ENCODE assay signal across 12 cellular contexts in the genomic region with DNA sequence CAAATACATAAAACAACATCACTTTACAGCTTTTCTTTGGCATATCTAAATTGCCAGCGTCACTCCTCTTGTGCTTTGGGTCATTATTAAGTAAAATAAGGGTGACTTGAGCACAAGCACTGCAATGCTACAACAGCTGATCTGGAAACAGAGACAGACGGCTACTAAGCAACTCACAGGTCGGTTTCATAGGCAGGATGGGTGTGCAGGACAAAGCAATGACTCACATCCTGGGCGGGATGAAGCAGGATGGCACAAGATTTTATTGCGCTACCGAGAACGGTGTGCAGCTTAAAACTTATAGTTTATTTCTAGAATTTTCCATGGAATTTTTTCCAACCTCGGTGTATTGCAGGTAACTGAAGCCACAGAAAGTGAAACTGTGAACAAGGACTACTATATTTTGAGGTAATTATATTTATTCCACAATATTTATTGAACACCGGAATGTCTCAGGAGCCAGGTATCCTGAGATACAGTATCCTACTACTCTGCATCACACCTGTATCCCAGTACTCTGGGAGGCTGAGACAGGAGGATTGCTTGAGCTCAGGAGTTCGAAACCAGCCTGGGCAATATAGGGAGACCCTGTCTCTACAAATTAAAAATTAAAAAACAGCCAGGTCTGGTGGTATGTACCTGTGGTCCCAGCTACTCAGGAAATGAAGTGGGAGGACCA.
A peak's percentile ranks its signal among the peaks of the same experiment; 100 is the strongest.
DNase-seq lines count a peak whose midpoint lies in the region; ATAC-seq, FAIRE-seq and TF ChIP-seq lines count a peak whose summit lies in the region.
"Had no signal": no experiment of that assay in that cellular context is flagged by ENCODE, and none has a peak within 500 bp of the region (broad histone marks: within the 10 kb centered on the region; RNA-seq: fewer than 3 reads in every experiment).

No MANE protein-coding gene starts in this region.

- TF ChIP-seq POLR2A in H54 (IDR thresholded peaks at IDR 0.05; ENCODE audit: low read depth, low read length) (no peak), prostate gland (IDR thresholded peaks at IDR 0.05) (no peak), upper lobe of left lung (IDR thresholded peaks at IDR 0.05) (no peak)

- H3K4me1 ChIP-seq in Panc1 (ENCODE audit: control insufficient read depth, insufficient read depth, low read length) (0 out of 2 replicates have a peak, but pooled peaks cover 4% of the 10 kb centered on the region), fibroblast of lung (ENCODE audit: control insufficient read depth, extremely low read depth, insufficient read depth, low read length) (peaks cover 3% of the 10 kb centered on the region), prostate gland (replicated peaks) (no peaks in the 10 kb centered on the region), upper lobe of left lung (peaks cover 0 to 16% (median 9%) of the 10 kb centered on the region in 4 donors)

- BruUV-seq in Panc1 (replicated peaks; lab: Mats Ljungman, UMichigan) = no TSS peak

- peak overlapping the region; percentile 59 for H3K27ac ChIP-seq in Panc1 (ENCODE audit: low read length)
- no peak overlapping the region for H3K27ac ChIP-seq in fibroblast of lung (ENCODE audit: insufficient read depth, low read length)
- H3K27ac ChIP-seq in prostate gland = no peak overlapping the region
- peak overlapping the region in 2 of 4 donors; percentile 47 to 69 for H3K27ac ChIP-seq in upper lobe of left lung

- in situ Hi-C loops in Panc1 (cut with HindIII; ENCODE audit: low pct_unique_long_range_greater_than_20kb, low sequenced_read_pairs) = no loop called here

- no peak overlapping the region for H3K9ac ChIP-seq in fibroblast of lung (ENCODE audit: insufficient read depth, low read length)

- peak; percentile 94 for FAIRE-seq in H54 (lab: Jason Lieb, UNC)

- no peaks in the 10 kb centered on the region for H3K9me3 ChIP-seq in Panc1 (ENCODE audit: control insufficient read depth, insufficient read depth, low read depth, low read length)
- no peaks in the 10 kb centered on the region for H3K9me3 ChIP-seq in fibroblast of lung (ENCODE audit: control insufficient read depth, insufficient read depth, low read depth, low read length)
- no peaks in the 10 kb centered on the region for H3K9me3 ChIP-seq in prostate gland
- no peaks in the 10 kb centered on the region for H3K9me3 ChIP-seq in upper lobe of left lung

- 64% methylated on average over 10 of the region's 10 CpGs for WGBS in prostate gland
- whole genome bisulfite sequencing in upper lobe of left lung, 2 donors = 66 to 73% methylated on average over 10 of the region's 10 CpGs

- ATAC-seq in Panc1 = peak; percentile 95
- ATAC-seq in upper lobe of left lung (ENCODE audit: low FRiP score in 2 of 2) = no peak
- ATAC-seq: stimulated activated naive CD8-positive, alpha-beta T cell treated with anti-CD3 and anti-CD28 coated beads, Interleukin-15, amount 100 ng/mL, for 72 hours had no signal

- peak overlapping the region in 1 of 2 experiments; percentile 32; a peak in 2 of 4 replicates for H3K4me3 ChIP-seq in Panc1 (ENCODE audit: low read depth in 2 of 2, low read length in 2 of 2)
- no peak overlapping the region for H3K4me3 ChIP-seq in fibroblast of lung (replicated peaks in 1 of 4; ENCODE audit: control extremely low read depth in 1 of 4, insufficient read depth in 1 of 4, low read depth in 3 of 4, low read length in 4 of 4)
- H3K4me3 ChIP-seq in prostate gland = no peak overlapping the region
- H3K4me3 ChIP-seq in upper lobe of left lung = peak overlapping the region in 1 of 4 donors; percentile 30

- no peaks in the 10 kb centered on the region for H4K20me1 ChIP-seq in fibroblast of lung (ENCODE audit: control insufficient read depth, extremely low read depth, insufficient read depth, low read length)

- intact Hi-C loops in Panc1 (cut with micrococcal nuclease; ENCODE audit: unreplicated experiment) = no loop called here
- intact Hi-C loops in prostate gland (cut with DNase I) = no loop called here

- H3K4me2 ChIP-seq in fibroblast of lung (ENCODE audit: extremely low read depth, insufficient read depth, low read length) = no peak overlapping the region

- no peaks in the 10 kb centered on the region for H3K79me2 ChIP-seq in fibroblast of lung (ENCODE audit: control insufficient read depth, insufficient read depth, low read length)

- no peak for DNase-seq in H54 (ENCODE audit: insufficient read length, low spot score)
- no peak for DNase-seq in Panc1 (ENCODE audit: low read depth, low spot score)
- DNase-seq in fibroblast of lung (ENCODE audit: low read depth in 2 of 2) = peak; percentile 34 to 90
- peak; percentile 14 for DNase-seq in prostate gland (ENCODE audit: low spot score)
- DNase-seq in cerebellum (ENCODE audit: low spot score) = no peak
- DNase-seq in NCI-H128 (lab: John Stamatoyannopoulos, UW; ENCODE audit: unreplicated experiment) = no peak
- DNase-seq in upper lobe of left lung = no peak
- DNase-seq in hypothalamus (lab: John Stamatoyannopoulos, UW) = no peak
- DNase-seq: activated CD4-positive, alpha-beta T cell treated with anti-CD3 and anti-CD28 coated beads, Interleukin-2, amount 10 ng/mL, durations not matched to agents 7 days and 5 days; HFFc6; NCI-H187 treated with DMSO at 0.1 percent for 48 hours; stimulated activated naive CD8-positive, alpha-beta T cell treated with anti-CD3 and anti-CD28 coated beads, Interleukin-15, amount 100 ng/mL, for 72 hours had no signal

- peak in 1 of 4 donors; percentile 20 for TF ChIP-seq EP300 in upper lobe of left lung (IDR thresholded peaks at IDR 0.05)

- H3K27me3 ChIP-seq in Panc1 (ENCODE audit: control insufficient read depth, insufficient read depth, low read length) (no peaks in the 10 kb centered on the region), fibroblast of lung (ENCODE audit: control insufficient read depth, insufficient read depth, low read length) (no peaks in the 10 kb centered on the region), prostate gland (replicated peaks; ENCODE audit: insufficient read depth) (no peaks in the 10 kb centered on the region), upper lobe of left lung (no peaks in the 10 kb centered on the region)

- CTCF ChIA-PET in Panc1 (lab: Charles Lee) = no interaction called here

- H3K36me3 ChIP-seq in Panc1 (ENCODE audit: control insufficient read depth, insufficient read depth, low read length) (no peaks in the 10 kb centered on the region), fibroblast of lung (ENCODE audit: control insufficient read depth, insufficient read depth, low read length) (no peaks in the 10 kb centered on the region), prostate gland (no peaks in the 10 kb centered on the region), upper lobe of left lung (no peaks in the 10 kb centered on the region)

- TF ChIP-seq CTCF in Panc1 (IDR thresholded peaks at IDR 0.05) (no peak), fibroblast of lung (conservative IDR thresholded peaks at IDR 0.05 in 1 of 2, IDR thresholded peaks at IDR 0.05 in 1 of 2; ENCODE audit: low read depth in 1 of 2, low read length in 2 of 2) (no peak), prostate gland (IDR thresholded peaks at IDR 0.05) (no peak), upper lobe of left lung (IDR thresholded peaks at IDR 0.05) (no peak)

- no peak overlapping the region for H2AFZ ChIP-seq in fibroblast of lung (ENCODE audit: low read length)

- POLR2A ChIA-PET in Panc1 (lab: Charles Lee) = no interaction called here

Comparison
In these comparisons a context has a peak if more than half of its experiments do, and no peak if none do; other contexts are left out.
1. DNase-seq: peak in fibroblast of lung (2 of 2) and prostate gland (single experiment); none in H54 (single experiment), Panc1 (single experiment), cerebellum (single experiment), NCI-H128 (single experiment), upper lobe of left lung (0 of 2) and hypothalamus (0 of 51).